1 cellular context compared by ENCODE assay signal in genomic region chr1:92168657-92169056, GRCh38.
TF ChIP-seq lines count a peak whose summit lies in the region.

No MANE protein-coding gene starts in this region.

TF ChIP-seq in SK-N-SH treated with all-trans-retinoic acid at 6 μM for 48 hours, 23 proteins besides CTCF, POLR2A, EP300 and RAD21 (continued from another document):
- TF ChIP-seq ISL1 (CRISPR knock-in tag; IDR thresholded peaks at IDR 0.05): no peak
- no peak for TF ChIP-seq PPARA (CRISPR knock-in tag; IDR thresholded peaks at IDR 0.05; ENCODE audit: borderline replicate concordance)
- TF ChIP-seq ARNTL (CRISPR knock-in tag; IDR thresholded peaks at IDR 0.05; ENCODE audit: borderline replicate concordance, low read depth): no peak
- no peak for TF ChIP-seq ZNF565 (CRISPR knock-in tag; conservative IDR thresholded peaks at IDR 0.05; ENCODE audit: low read depth)
- no peak for TF ChIP-seq CSRNP3 (CRISPR knock-in tag; IDR thresholded peaks at IDR 0.05)
- TF ChIP-seq TOX (CRISPR knock-in tag; IDR thresholded peaks at IDR 0.05; ENCODE audit: borderline replicate concordance): no peak
- TF ChIP-seq ESRRG (CRISPR knock-in tag; IDR thresholded peaks at IDR 0.05): no peak
TF ChIP-seq in SK-N-SH treated with all-trans-retinoic acid at 6 μM for 48 hours: peak in this region for 0.
